Comparison of ENCODE assay signal across 15 cellular contexts in genomic region chr12:62930546-62931425, GRCh38. TPM values are rescaled to one million over a fixed set of nuclear protein-coding genes. Genes with fewer than 3 reads are reported as not detected.
DNase-seq lines count a peak whose midpoint lies in the region; ATAC-seq and TF ChIP-seq lines count a peak whose summit lies in the region.
"Had no signal": no experiment of that assay in that cellular context is flagged by ENCODE, and none has a peak within 500 bp of the region (broad histone marks: within the 10 kb centered on the region; RNA-seq: fewer than 3 reads in every experiment).

No MANE protein-coding gene starts in this region.

- TF ChIP-seq CTCF in dorsolateral prefrontal cortex (IDR thresholded peaks at IDR 0.05 in 54 of 56, conservative IDR thresholded peaks at IDR 0.05 in 2 of 56; ENCODE audit: low read depth in 1 of 56, partially characterized antibody in 56 of 56) (no peak), neutrophil (IDR thresholded peaks at IDR 0.05) (no peak), esophagus squamous epithelium (IDR thresholded peaks at IDR 0.05) (no peak), Peyer's patch (IDR thresholded peaks at IDR 0.05) (no peak)

- H3K36me3 ChIP-seq in neutrophil (no peaks in the 10 kb centered on the region), esophagus squamous epithelium (no peaks in the 10 kb centered on the region), Peyer's patch (no peaks in the 10 kb centered on the region)

- TF ChIP-seq POLR2A in esophagus squamous epithelium (IDR thresholded peaks at IDR 0.05) (no peak), Peyer's patch (IDR thresholded peaks at IDR 0.05) (no peak)

- H3K4me1 ChIP-seq in neutrophil (ENCODE audit: control insufficient read depth in 1 of 2, insufficient read depth in 1 of 2, low read depth in 1 of 2, low read length in 1 of 2) (peaks cover 52 to 54% of the 10 kb centered on the region in 2 experiments), esophagus squamous epithelium (peaks cover 10 to 27% (median 14%) of the 10 kb centered on the region in 3 donors), Peyer's patch (peaks cover 0 to 10% (median 0%) of the 10 kb centered on the region in 4 donors)

- ATAC-seq in left lobe of liver = no peak
- ATAC-seq: activated CD4-positive, alpha-beta T cell treated with anti-CD3 and anti-CD28 coated beads for 36 hours; left ventricle myocardium superior had no signal

- H3K4me3 ChIP-seq in dorsolateral prefrontal cortex (peak overlapping the region in 38 of 59 donors; percentile 1 to 97 (median 20)), neutrophil (ENCODE audit: low read depth in 1 of 2, low read length in 1 of 2) (peak overlapping the region in 1 of 2 experiments; percentile 8), esophagus squamous epithelium (no peak overlapping the region), Peyer's patch (no peak overlapping the region)

- H3K9me3 ChIP-seq in neutrophil (no peaks in the 10 kb centered on the region), esophagus squamous epithelium (no peaks in the 10 kb centered on the region), Peyer's patch (no peaks in the 10 kb centered on the region)

- 27 to 33% methylated on average over 5 of the region's 5 CpGs for WGBS in esophagus squamous epithelium, 2 donors

- intact Hi-C loops in dorsolateral prefrontal cortex (cut with DNase I) = loop anchor here (5.0 to 10.0 kb wide), 3 partner anchors 68 to 326 kb away; no protein-coding TSS in a partner anchor
- intact Hi-C loops in esophagus squamous epithelium (cut with DNase I) = no loop called here

- H3K27ac ChIP-seq in dorsolateral prefrontal cortex (peak overlapping the region in 58 of 59 donors; percentile 9 to 99 (median 95)), neutrophil (peak overlapping the region; percentile 62), esophagus squamous epithelium (no peak overlapping the region), Peyer's patch (no peak overlapping the region)

- peak; percentile 48 for DNase-seq in ELF-1 (ENCODE audit: low read depth, low spot score)
- DNase-seq in M059J (ENCODE audit: low read depth) = peak; percentile 69
- DNase-seq in dorsolateral prefrontal cortex = no peak
- no peak for DNase-seq in GF-D8 (lab: John Stamatoyannopoulos, UW)
- no peak for DNase-seq in esophagus squamous epithelium (lab: John Stamatoyannopoulos, UW)
- DNase-seq in Peyer's patch = no peak
- DNase-seq in left lobe of liver (ENCODE audit: low spot score) = no peak
- DNase-seq: activated CD4-positive, alpha-beta T cell treated with anti-CD3 and anti-CD28 coated beads for 36 hours; activated naive CD4-positive, alpha-beta T cell treated with anti-CD3 and anti-CD28 coated beads, Interleukin-2, amount 10 ng/mL, durations not matched to agents 7 days and 5 days; dermis blood vessel endothelial cell; DMS79 treated with DMSO at 0.1 percent for 48 hours; left ventricle myocardium superior; NCI-H2107; NCI-H774 had no signal

- H3K27me3 ChIP-seq in dorsolateral prefrontal cortex = no peaks in the 10 kb centered on the region
- H3K27me3 ChIP-seq in neutrophil = no peaks in the 10 kb centered on the region
- H3K27me3 ChIP-seq in esophagus squamous epithelium = peaks cover 0 to 61% (median 0%) of the 10 kb centered on the region in 4 donors
- H3K27me3 ChIP-seq in Peyer's patch = no peaks in the 10 kb centered on the region

RNA-seq across cellular contexts. Expression of gene PPM1H, which starts 4.2 kb away (rescaled TPM):
- 5.2 and 9.2 TPM in 2 replicates for total RNA-seq in M059J (2014; rRNA removed; shearing (Covaris generic))
- total RNA-seq in dorsolateral prefrontal cortex (10 to 100 TPM; 33.6 to 75.1 (median 58.9) TPM), esophagus squamous epithelium (1 to 10 TPM in 1 of 4 donors, under 1 TPM in 2, not detected in 1; 0.09 to 7.6 (median 0.76) TPM), Peyer's patch (1 to 10 TPM; 1.7 to 7.4 (median 3.4) TPM), left lobe of liver (8.0 TPM)

Comparison
In these comparisons a context has a peak if more than half of its experiments do, and no peak if none do; other contexts are left out.
1. DNase-seq: peak in ELF-1 (single experiment) and M059J (single experiment); none in dorsolateral prefrontal cortex (0 of 10), GF-D8 (single experiment), esophagus squamous epithelium (single experiment), Peyer's patch (0 of 3) and left lobe of liver (single experiment).
2. H3K27ac ChIP-seq: peak in dorsolateral prefrontal cortex (58 of 59) and neutrophil (single experiment); none in esophagus squamous epithelium (0 of 4) and Peyer's patch (0 of 4).
3. H3K4me3 ChIP-seq: peak in dorsolateral prefrontal cortex (38 of 59); none in esophagus squamous epithelium (0 of 4) and Peyer's patch (0 of 4).